ENCODE assay signal across 17 cellular contexts in genomic region chr10:92834981-92835380, GRCh38. TPM values are rescaled to one million over a fixed set of nuclear protein-coding genes. Genes with fewer than 3 reads are reported as not detected.
A peak's percentile ranks its signal among the peaks of the same experiment; 100 is the strongest.
DNase-seq lines count a peak whose midpoint lies in the region; ATAC-seq and TF ChIP-seq lines count a peak whose summit lies in the region.
"Had no signal": no experiment of that assay in that cellular context is flagged by ENCODE, and none has a peak within 500 bp of the region (broad histone marks: within the 10 kb centered on the region; RNA-seq: fewer than 3 reads in every experiment).

No MANE protein-coding gene starts in this region.

- peak; percentile 73 for DNase-seq in IMR-90
- no peak for DNase-seq in brain microvascular endothelial cell
- DNase-seq in hepatic stellate cell (ENCODE audit: low spot score) = peak; percentile 42
- DNase-seq in effector CD8-positive, alpha-beta T cell (lab: John Stamatoyannopoulos, UW) = no peak
- no peak for DNase-seq in CD4-positive, alpha-beta T cell
- no peak for DNase-seq in T-helper 2 cell treated with Interferon-gamma antibody and Interleukin-4, amounts not matched to agents 5 μg/mL and 100 μg/mL, for 36 hours (ENCODE audit: low spot score)
- DNase-seq: activated gamma-delta T cell treated with Interleukin-2 at 50 U/mL for 16 hours; activated T-cell treated with anti-CD3 and anti-CD28 coated beads, Interleukin-2, amount 50 U/mL, for 1 hour; AML-193; DMS53; NCI-H187 treated with DMSO at 0.1 percent for 48 hours; NCI-H748 treated with DMSO at 0.1 percent for 48 hours; SHP77; stimulated activated CD4-positive, alpha-beta T cell treated with anti-CD3 and anti-CD28 coated beads, Interleukin-2, amount 100 ng/mL, for 48 hours; stimulated activated naive B cell treated with anti-CD40 and anti-IgM and Interleukin-4, amounts not matched to agents 10 μg/mL and 1 μg/mL and 100 μg/mL, for 72 hours; T-cell had no signal

- TF ChIP-seq POLR2A in IMR-90 (IDR thresholded peaks at IDR 0.05; ENCODE audit: low read depth, low read length) = no peak

- H3K27ac ChIP-seq in IMR-90 (ENCODE audit: insufficient read depth, low read length) (peak overlapping the region; percentile 63; the same call in 1 of the 2 replicates), brain microvascular endothelial cell (peak overlapping the region; percentile 27)
- H3K27ac ChIP-seq in CD4-positive, alpha-beta T cell (ENCODE audit: low read depth, low read length) = no peak overlapping the region

- H3K27ac Mint-ChIP-seq in CD4-positive, alpha-beta T cell = no peak overlapping the region
- no peak overlapping the region for H3K27ac Mint-ChIP-seq in T-helper 2 cell treated with Interferon-gamma antibody and Interleukin-4, amounts not matched to agents 5 μg/mL and 100 μg/mL, for 36 hours
- H3K27ac Mint-ChIP-seq: stimulated activated naive B cell treated with anti-CD40 and anti-IgM and Interleukin-4, amounts not matched to agents 10 μg/mL and 1 μg/mL and 100 μg/mL, for 72 hours; T-cell had no signal

- no peak overlapping the region for H3K4me3 Mint-ChIP-seq in CD4-positive, alpha-beta T cell
- no peak overlapping the region for H3K4me3 Mint-ChIP-seq in T-helper 2 cell treated with Interferon-gamma antibody and Interleukin-4, amounts not matched to agents 5 μg/mL and 100 μg/mL, for 36 hours
- H3K4me3 Mint-ChIP-seq: stimulated activated naive B cell treated with anti-CD40 and anti-IgM and Interleukin-4, amounts not matched to agents 10 μg/mL and 1 μg/mL and 100 μg/mL, for 72 hours; T-cell had no signal

- H3K27me3 ChIP-seq in IMR-90 (ENCODE audit: control insufficient read depth, insufficient read depth, low read length) = no peaks in the 10 kb centered on the region
- no peaks in the 10 kb centered on the region for H3K27me3 ChIP-seq in brain microvascular endothelial cell (replicated peaks)
- H3K27me3 ChIP-seq in CD4-positive, alpha-beta T cell (ENCODE audit: control insufficient read depth, insufficient read depth, low read length) = no peaks in the 10 kb centered on the region

- peak overlapping the region; percentile 100; the same call in 1 of the 2 replicates for H2BK20ac ChIP-seq in IMR-90 (ENCODE audit: low read depth, low read length)

- peak overlapping the region; percentile 97 for H3K18ac ChIP-seq in IMR-90 (ENCODE audit: low read depth, low read length)

- H3K4me1 Mint-ChIP-seq in CD4-positive, alpha-beta T cell (ENCODE audit: low read depth) = peaks cover 12% of the 10 kb centered on the region
- peaks cover 10% of the 10 kb centered on the region for H3K4me1 Mint-ChIP-seq in T-helper 2 cell treated with Interferon-gamma antibody and Interleukin-4, amounts not matched to agents 5 μg/mL and 100 μg/mL, for 36 hours (ENCODE audit: low read depth)

- H3K79me1 ChIP-seq in IMR-90 (ENCODE audit: low read depth in 1 of 2, low read length in 2 of 2) = peaks cover 0 to 3% of the 10 kb centered on the region in 2 experiments; a peak in 1 of 4 replicates

- H2BK120ac ChIP-seq in IMR-90 (ENCODE audit: low read depth, low read length) = peak overlapping the region; percentile 99; the same call in 1 of the 2 replicates

- peak overlapping the region; percentile 94; the same call in 1 of the 2 replicates for H3K14ac ChIP-seq in IMR-90 (replicated peaks; ENCODE audit: low read depth, low read length)

- no peaks in the 10 kb centered on the region for H3K9me3 Mint-ChIP-seq in CD4-positive, alpha-beta T cell
- peaks cover 7% of the 10 kb centered on the region for H3K9me3 Mint-ChIP-seq in T-helper 2 cell treated with Interferon-gamma antibody and Interleukin-4, amounts not matched to agents 5 μg/mL and 100 μg/mL, for 36 hours
- H3K9me3 Mint-ChIP-seq: stimulated activated naive B cell treated with anti-CD40 and anti-IgM and Interleukin-4, amounts not matched to agents 10 μg/mL and 1 μg/mL and 100 μg/mL, for 72 hours; T-cell had no signal

- POLR2A ChIA-PET in IMR-90 (lab: Charles Lee; ENCODE audit: unreplicated experiment) = interaction anchor here (0.5 to 1.3 kb wide), 2 partner anchors 9 to 140 kb away, joined by 3 read pairs; no protein-coding TSS in a partner anchor
- POLR2A ChIA-PET in CD4-positive, alpha-beta T cell (lab: Charles Lee) = no interaction called here

- no peak overlapping the region for H4K91ac ChIP-seq in IMR-90 (ENCODE audit: insufficient read depth, low read depth, low read length)

- no peak overlapping the region for H2AK5ac ChIP-seq in IMR-90 (ENCODE audit: low read depth, low read length)

- no peak overlapping the region; the same call in 1 of the 2 replicates for H3K23ac ChIP-seq in IMR-90 (ENCODE audit: low read depth, low read length)

- peak overlapping the region; percentile 94; the same call in 1 of the 2 replicates for H3K4ac ChIP-seq in IMR-90 (ENCODE audit: low read depth, low read length)

- dilution Hi-C loops in IMR-90 (cut with HindIII; ENCODE audit: low sequenced_read_pairs, unreplicated experiment) = no loop called here

- peak overlapping the region; percentile 77 to 80; a peak in 3 of 4 replicates for H4K8ac ChIP-seq in IMR-90 (ENCODE audit: low read depth in 2 of 2, low read length in 2 of 2)

- H3K56ac ChIP-seq in IMR-90 (ENCODE audit: extremely low read depth, insufficient read depth, low read length) = no peak overlapping the region

- peaks cover 16% of the 10 kb centered on the region for H3K9me1 ChIP-seq in IMR-90 (ENCODE audit: insufficient read depth, low read length)

- H4K20me1 ChIP-seq in IMR-90 (ENCODE audit: insufficient read depth, low read length) = no peaks in the 10 kb centered on the region

- H3K36me3 ChIP-seq in IMR-90 (ENCODE audit: control insufficient read depth, insufficient read depth, low read length) = no peaks in the 10 kb centered on the region
- H3K36me3 ChIP-seq in brain microvascular endothelial cell (replicated peaks) = no peaks in the 10 kb centered on the region

- TF ChIP-seq RAD21 in IMR-90 (IDR thresholded peaks at IDR 0.05; ENCODE audit: low read length) = no peak

- no peaks in the 10 kb centered on the region for H3K27me3 Mint-ChIP-seq in CD4-positive, alpha-beta T cell
- no peaks in the 10 kb centered on the region for H3K27me3 Mint-ChIP-seq in T-helper 2 cell treated with Interferon-gamma antibody and Interleukin-4, amounts not matched to agents 5 μg/mL and 100 μg/mL, for 36 hours (ENCODE audit: low read depth)
- H3K27me3 Mint-ChIP-seq: stimulated activated naive B cell treated with anti-CD40 and anti-IgM and Interleukin-4, amounts not matched to agents 10 μg/mL and 1 μg/mL and 100 μg/mL, for 72 hours; T-cell had no signal

- ATAC-seq in IMR-90 (ENCODE audit: low read depth) = peak; percentile 59
- ATAC-seq in CD4-positive, alpha-beta T cell (ENCODE audit: poor library complexity) = no peak
- ATAC-seq in HG02678 (IDR thresholded peaks at IDR 0.05; ENCODE audit: unreplicated experiment) = no peak
- ATAC-seq: stimulated activated naive B cell treated with anti-CD40 and anti-IgM and Interleukin-4, amounts not matched to agents 10 μg/mL and 1 μg/mL and 100 μg/mL, for 72 hours; T-cell had no signal

- H3K4me3 ChIP-seq in IMR-90 (ENCODE audit: insufficient read depth, low read depth, low read length) = no peak overlapping the region
- no peak overlapping the region for H3K4me3 ChIP-seq in brain microvascular endothelial cell (ENCODE audit: low read depth, low read length)

- 0 out of 3 replicates have a peak overlapping the region, but pooled peaks have one; percentile 95 for H2BK15ac ChIP-seq in IMR-90 (ENCODE audit: low read depth, low read length)

- peaks cover 27% of the 10 kb centered on the region for H3K4me1 ChIP-seq in IMR-90 (ENCODE audit: control insufficient read depth, insufficient read depth, low read length)

- intact Hi-C loops in IMR-90 (cut with micrococcal nuclease) = loop anchor here (5.0 kb wide), 1 partner anchor 243 kb away; the partner anchor contains the start of gene KIF11
- intact Hi-C loops in CD4-positive, alpha-beta T cell (cut with DNase I, micrococcal nuclease) = loop anchor here in 1 of 2 experiments (5.0 kb wide), 1 partner anchor 313 kb away; no protein-coding TSS in a partner anchor

- no peak overlapping the region for H3K9ac ChIP-seq in IMR-90 (ENCODE audit: low read depth, low read length)

- CTCF ChIA-PET in IMR-90 (lab: Yijun Ruan, JAX) = interaction anchor here (1.0 to 2.0 kb wide), 4 partner anchors 8 to 263 kb away, joined by 3 to 11 read pairs (median 6); partner anchors contain the start of gene EXOC6
- CTCF ChIA-PET in CD4-positive, alpha-beta T cell (lab: Charles Lee) = interaction anchor here (0.7 kb wide), 1 partner anchor 8 kb away, joined by 3 read pairs; no protein-coding TSS in a partner anchor

- peak overlapping the region; percentile 55; the same call in 1 of the 2 replicates for H3K4me2 ChIP-seq in IMR-90 (ENCODE audit: low read depth, low read length)

- H2AFZ ChIP-seq in IMR-90 (replicated peaks; ENCODE audit: low read length, poor library complexity) = no peak overlapping the region

- in situ Hi-C loops in IMR-90 (cut with MboI; ENCODE audit: low sequenced_read_pairs) = no loop called here
- in situ Hi-C loops in brain microvascular endothelial cell (cut with HindIII; ENCODE audit: low pct_ligation_motif_present, low sequenced_read_pairs) = no loop called here

- no peaks in the 10 kb centered on the region for H3K36me3 Mint-ChIP-seq in CD4-positive, alpha-beta T cell (ENCODE audit: low read depth)
- H3K36me3 Mint-ChIP-seq in T-helper 2 cell treated with Interferon-gamma antibody and Interleukin-4, amounts not matched to agents 5 μg/mL and 100 μg/mL, for 36 hours (ENCODE audit: low read depth) = no peaks in the 10 kb centered on the region
- H3K36me3 Mint-ChIP-seq: stimulated activated naive B cell treated with anti-CD40 and anti-IgM and Interleukin-4, amounts not matched to agents 10 μg/mL and 1 μg/mL and 100 μg/mL, for 72 hours; T-cell had no signal

- no TSS peak for BruUV-seq in IMR-90 (replicated peaks; lab: Mats Ljungman, UMichigan)

- H4K5ac ChIP-seq in IMR-90 (ENCODE audit: low read depth, low read length) = no peak overlapping the region

- no peak overlapping the region for H2AK9ac ChIP-seq in IMR-90 (replicated peaks; ENCODE audit: low read depth, low read length, poor library complexity)

- H3K9me3 ChIP-seq in IMR-90 (ENCODE audit: control insufficient read depth, insufficient read depth, low read length) = no peaks in the 10 kb centered on the region
- H3K9me3 ChIP-seq in CD4-positive, alpha-beta T cell (ENCODE audit: control insufficient read depth, low read length) = no peaks in the 10 kb centered on the region

- TF ChIP-seq CTCF in IMR-90 (conservative IDR thresholded peaks at IDR 0.05; ENCODE audit: low read depth, low read length) (no peak), brain microvascular endothelial cell (IDR thresholded peaks at IDR 0.05; ENCODE audit: low read depth, low read length, missing control alignments) (no peak)
- no peak for TF ChIP-seq CTCF in CD4-positive, alpha-beta T cell (IDR thresholded peaks at IDR 0.05)

- H2BK5ac ChIP-seq in IMR-90 (ENCODE audit: low read depth, low read length, poor library complexity, severe bottlenecking) = peak overlapping the region; percentile 97

TF ChIP-seq in IMR-90, 13 proteins besides CTCF, POLR2A, EP300 and RAD21 (continues in another document):
- no peak for TF ChIP-seq MAZ (IDR thresholded peaks at IDR 0.05; ENCODE audit: borderline replicate concordance, low read depth, low read length)

RNA-seq across cellular contexts. Expression of gene EXOC6, which starts 13.3 kb away (rescaled TPM):
- 11.5 and 29.2 TPM in 2 replicates for total RNA-seq in IMR-90 (2012; rRNA removed)
- polyA plus RNA-seq in IMR-90 (2012; rRNA removed) = 3.8 and 4.5 TPM in 2 replicates
- polyA plus RNA-seq in IMR-90 (2012; cell fraction: cytosol; rRNA removed) = 0.80 and 1.0 TPM in 2 replicates
- 0.49 and 4.0 TPM in 2 replicates for polyA plus RNA-seq in IMR-90 (2012; cell fraction: nucleus; rRNA removed; ENCODE audit: low replicate concordance)
- 1 to 10 TPM; 6.6 to 7.4 TPM for total RNA-seq in CD4-positive, alpha-beta T cell

Comparison
In these comparisons a context has a peak if more than half of its experiments do, and no peak if none do; other contexts are left out.
1. DNase-seq: peak in IMR-90 (single experiment) and hepatic stellate cell (single experiment); none in brain microvascular endothelial cell (single experiment), effector CD8-positive, alpha-beta T cell (single experiment), CD4-positive, alpha-beta T cell (0 of 10) and T-helper 2 cell treated with Interferon-gamma antibody and Interleukin-4, amounts not matched to agents 5 μg/mL and 100 μg/mL, for 36 hours (single experiment).